ENCODE assay signal across 11 cellular contexts in genomic region chr15:78170848-78171773, GRCh38. TPM values are rescaled to one million over a fixed set of nuclear protein-coding genes. Genes with fewer than 3 reads are reported as not detected.
DNase-seq lines count a peak whose midpoint lies in the region; ATAC-seq and TF ChIP-seq lines count a peak whose summit lies in the region.
"Had no signal": no experiment of that assay in that cellular context is flagged by ENCODE, and none has a peak within 500 bp of the region (broad histone marks: within the 10 kb centered on the region; RNA-seq: fewer than 3 reads in every experiment).

No MANE protein-coding gene starts in this region.

- no peak overlapping the region for H4K8ac ChIP-seq in neuronal stem cell (ENCODE audit: low read depth, low read length)

- peaks cover 85% of the 10 kb centered on the region for H3K4me1 ChIP-seq in OCI-LY7 (ENCODE audit: insufficient read depth, low read length, poor library complexity, severe bottlenecking)
- H3K4me1 ChIP-seq in neuronal stem cell (ENCODE audit: control insufficient read depth in 2 of 2, insufficient read depth in 1 of 2, low read depth in 1 of 2, low read length in 2 of 2): no peaks in the 10 kb centered on the region

- H2BK15ac ChIP-seq in neuronal stem cell (ENCODE audit: low read length): no peak overlapping the region

- H3K79me1 ChIP-seq in neuronal stem cell (ENCODE audit: low read depth, low read length): no peaks in the 10 kb centered on the region

- H3K27me3 Mint-ChIP-seq in stimulated activated naive B cell treated with anti-CD40 and anti-IgM and Interleukin-4, amounts not matched to agents 10 μg/mL and 1 μg/mL and 100 μg/mL, for 72 hours: no peaks in the 10 kb centered on the region

- H2BK120ac ChIP-seq in neuronal stem cell (ENCODE audit: low read depth, low read length): no peak overlapping the region

- H3K4me3 ChIP-seq in OCI-LY7 (ENCODE audit: low read depth, low read length, poor library complexity, severe bottlenecking): peak overlapping the region; percentile 38
- no peak overlapping the region for H3K4me3 ChIP-seq in neuronal stem cell (ENCODE audit: low read length in 2 of 2)

- H3K9me3 ChIP-seq in OCI-LY7 (ENCODE audit: low read length) (peaks cover 9% of the 10 kb centered on the region; the same call in 1 of the 2 replicates), neuronal stem cell (replicated peaks in 1 of 2; ENCODE audit: control insufficient read depth in 2 of 2, insufficient read depth in 1 of 2, low read depth in 1 of 2, low read length in 2 of 2) (peaks cover 0 to 4% of the 10 kb centered on the region in 2 donors)

- POLR2A ChIA-PET in OCI-LY7 (lab: Charles Lee): interaction anchor here (0.6 to 1.2 kb wide), 3 partner anchors 22 to 161 kb away, joined by 3 to 4 read pairs (median 4); partner anchors contain the start of genes CIB2 and IDH3A

- H3K27ac Mint-ChIP-seq in stimulated activated naive B cell treated with anti-CD40 and anti-IgM and Interleukin-4, amounts not matched to agents 10 μg/mL and 1 μg/mL and 100 μg/mL, for 72 hours: peak overlapping the region; percentile 90

- H4K91ac ChIP-seq in neuronal stem cell (ENCODE audit: low read depth, low read length, poor library complexity): no peak overlapping the region

- H2AFZ ChIP-seq in OCI-LY7 (ENCODE audit: low read length) (no peak overlapping the region), neuronal stem cell (ENCODE audit: low read length) (no peak overlapping the region)

- DNase-seq in SKM-1 treated with dmso at 0.1 percent for 144 hours (lab: John Stamatoyannopoulos, UW; ENCODE audit: unreplicated experiment): peak; percentile 40
- no peak for DNase-seq in SKM-1 (lab: John Stamatoyannopoulos, UW; ENCODE audit: unreplicated experiment)
- peak; percentile 79 for DNase-seq in OCI-LY7 (ENCODE audit: low spot score)
- peak; percentile 35 for DNase-seq in stimulated activated naive B cell treated with anti-CD40 and anti-IgM and Interleukin-4, amounts not matched to agents 10 μg/mL and 1 μg/mL and 100 μg/mL, for 72 hours
- DNase-seq in neuronal stem cell (ENCODE audit: low spot score): no peak
- no peak for DNase-seq in DMS153 (lab: John Stamatoyannopoulos, UW)
- no peak for DNase-seq in left lobe of liver (ENCODE audit: low spot score)
- DNase-seq: NCI-H2029 treated with DMSO at 0.1 percent for 48 hours, WERI-Rb-1 had no signal

- no peak overlapping the region for H3K4ac ChIP-seq in neuronal stem cell (ENCODE audit: low read length)

- no peak for TF ChIP-seq CTCF in OCI-LY7 (conservative IDR thresholded peaks at IDR 0.05; ENCODE audit: low read length)

- H3K4me1 Mint-ChIP-seq in stimulated activated naive B cell treated with anti-CD40 and anti-IgM and Interleukin-4, amounts not matched to agents 10 μg/mL and 1 μg/mL and 100 μg/mL, for 72 hours: peaks cover 55 to 79% of the 10 kb centered on the region in 2 donors

- CTCF ChIA-PET in OCI-LY7 (lab: Charles Lee; ENCODE audit: unreplicated experiment): interaction anchor here (1.1 kb wide), 1 partner anchor 24 kb away, joined by 6 read pairs; no protein-coding TSS in a partner anchor

- ATAC-seq in HG02943 (IDR thresholded peaks at IDR 0.05; ENCODE audit: low read depth, unreplicated experiment) (peak; percentile 53), left lobe of liver (no peak)
- ATAC-seq in stimulated activated naive B cell treated with anti-CD40 and anti-IgM and Interleukin-4, amounts not matched to agents 10 μg/mL and 1 μg/mL and 100 μg/mL, for 72 hours (replicated peaks): peak; percentile 85 to 87

- H3K9me3 Mint-ChIP-seq in stimulated activated naive B cell treated with anti-CD40 and anti-IgM and Interleukin-4, amounts not matched to agents 10 μg/mL and 1 μg/mL and 100 μg/mL, for 72 hours: peaks cover 1 to 3% of the 10 kb centered on the region in 2 donors

- peaks cover 39 to 50% of the 10 kb centered on the region in 2 donors for H3K36me3 Mint-ChIP-seq in stimulated activated naive B cell treated with anti-CD40 and anti-IgM and Interleukin-4, amounts not matched to agents 10 μg/mL and 1 μg/mL and 100 μg/mL, for 72 hours

- peaks cover 10% of the 10 kb centered on the region; the same call in 1 of the 2 replicates for H3K79me2 ChIP-seq in OCI-LY7 (ENCODE audit: insufficient read depth, low read depth, low read length)

- H3K4me2 ChIP-seq in OCI-LY7 (ENCODE audit: low read length) (peak overlapping the region; percentile 65), neuronal stem cell (ENCODE audit: insufficient read depth, low read length, poor library complexity, severe bottlenecking) (no peak overlapping the region)

- no peaks in the 10 kb centered on the region for H3K9me2 ChIP-seq in OCI-LY7 (ENCODE audit: insufficient read depth, low read length)

- no peaks in the 10 kb centered on the region for H4K20me1 ChIP-seq in OCI-LY7 (ENCODE audit: insufficient read depth, low read length)

- intact Hi-C loops in OCI-LY7 (cut with micrococcal nuclease; ENCODE audit: unreplicated experiment): loop anchor here (2.0 kb wide), 1 partner anchor 22 kb away; the partner anchor contains the start of gene IDH3A

- H3K4me3 Mint-ChIP-seq in stimulated activated naive B cell treated with anti-CD40 and anti-IgM and Interleukin-4, amounts not matched to agents 10 μg/mL and 1 μg/mL and 100 μg/mL, for 72 hours: peak overlapping the region; percentile 64 to 66

- no peak overlapping the region for H2AK5ac ChIP-seq in neuronal stem cell (ENCODE audit: low read depth, low read length)

- no peak overlapping the region for H3K18ac ChIP-seq in neuronal stem cell (ENCODE audit: low read length)

- no peak overlapping the region for H3K9ac ChIP-seq in neuronal stem cell (ENCODE audit: low read depth, low read length, poor library complexity)

- no CpG with 5 or more reads among the region's 17 CpGs for WGBS in neuronal stem cell (ENCODE audit: extremely low coverage in 2 of 2, insufficient read length in 2 of 2, insufficient replicate concordance in 1 of 2), 2 donors

- no peaks in the 10 kb centered on the region for H3K27me3 ChIP-seq in neuronal stem cell (ENCODE audit: control insufficient read depth in 3 of 3, insufficient read depth in 3 of 3, low read depth in 1 of 3, low read length in 3 of 3)

- H3K27ac ChIP-seq in OCI-LY7 (ENCODE audit: low read depth, low read length, poor library complexity, severe bottlenecking): peak overlapping the region; percentile 94
- no peak overlapping the region for H3K27ac ChIP-seq in neuronal stem cell (replicated peaks; ENCODE audit: low read length)
- H3K27ac ChIP-seq: 22Rv1, WERI-Rb-1 had no signal

- no peak overlapping the region for H3K23ac ChIP-seq in neuronal stem cell (ENCODE audit: low read depth, low read length, poor library complexity)

- H3K36me3 ChIP-seq in OCI-LY7 (ENCODE audit: insufficient read depth, low read length) (peaks cover 70% of the 10 kb centered on the region), neuronal stem cell (replicated peaks in 1 of 2; ENCODE audit: control insufficient read depth in 2 of 2, insufficient read depth in 2 of 2, low read length in 2 of 2) (peaks cover 3 to 62% of the 10 kb centered on the region in 2 donors)

- H3K14ac ChIP-seq in neuronal stem cell (ENCODE audit: low read length): no peak overlapping the region

- BruUV-seq in OCI-LY7 (replicated peaks; lab: Mats Ljungman, UMichigan): no TSS peak

- H2BK5ac ChIP-seq in neuronal stem cell (ENCODE audit: low read length): no peak overlapping the region

- H2BK12ac ChIP-seq in neuronal stem cell (ENCODE audit: low read length): no peak overlapping the region

RNA-seq across cellular contexts. Expression of gene IDH3A, which starts 21.9 kb away (rescaled TPM):
- total RNA-seq in OCI-LY7 (2014; rRNA removed; shearing (Covaris generic)): 47.0 and 84.6 TPM in 2 replicates
- total RNA-seq in OCI-LY7 (2022) (128 and 140 TPM in 2 replicates), left lobe of liver (29.4 TPM)
- polyA plus RNA-seq in neuronal stem cell (2013, experiment 1 of 2): 8.8 TPM
- 7.7 TPM for polyA plus RNA-seq in neuronal stem cell (2013, experiment 2 of 2)

RNA-seq across cellular contexts. Expression of gene CIB2, which starts 39.9 kb away (rescaled TPM):
- 2.2 and 5.0 TPM in 2 replicates for total RNA-seq in OCI-LY7 (2014; rRNA removed; shearing (Covaris generic))
- 0.35 and 0.36 TPM in 2 replicates for total RNA-seq in OCI-LY7 (2022)
- 47.7 TPM for polyA plus RNA-seq in neuronal stem cell (2013, experiment 1 of 2)
- 46.0 TPM for polyA plus RNA-seq in neuronal stem cell (2013, experiment 2 of 2)
- total RNA-seq in left lobe of liver: 0.20 TPM

Comparison
In these comparisons a context has a peak if more than half of its experiments do, and no peak if none do; other contexts are left out.
1. DNase-seq: peak in SKM-1 treated with dmso at 0.1 percent for 144 hours (single experiment), OCI-LY7 (single experiment) and stimulated activated naive B cell treated with anti-CD40 and anti-IgM and Interleukin-4, amounts not matched to agents 10 μg/mL and 1 μg/mL and 100 μg/mL, for 72 hours (single experiment); none in SKM-1 (single experiment), neuronal stem cell (single experiment), DMS153 (single experiment) and left lobe of liver (single experiment).